Comparison of ENCODE assay signal across 12 cellular contexts in the genomic region with DNA sequence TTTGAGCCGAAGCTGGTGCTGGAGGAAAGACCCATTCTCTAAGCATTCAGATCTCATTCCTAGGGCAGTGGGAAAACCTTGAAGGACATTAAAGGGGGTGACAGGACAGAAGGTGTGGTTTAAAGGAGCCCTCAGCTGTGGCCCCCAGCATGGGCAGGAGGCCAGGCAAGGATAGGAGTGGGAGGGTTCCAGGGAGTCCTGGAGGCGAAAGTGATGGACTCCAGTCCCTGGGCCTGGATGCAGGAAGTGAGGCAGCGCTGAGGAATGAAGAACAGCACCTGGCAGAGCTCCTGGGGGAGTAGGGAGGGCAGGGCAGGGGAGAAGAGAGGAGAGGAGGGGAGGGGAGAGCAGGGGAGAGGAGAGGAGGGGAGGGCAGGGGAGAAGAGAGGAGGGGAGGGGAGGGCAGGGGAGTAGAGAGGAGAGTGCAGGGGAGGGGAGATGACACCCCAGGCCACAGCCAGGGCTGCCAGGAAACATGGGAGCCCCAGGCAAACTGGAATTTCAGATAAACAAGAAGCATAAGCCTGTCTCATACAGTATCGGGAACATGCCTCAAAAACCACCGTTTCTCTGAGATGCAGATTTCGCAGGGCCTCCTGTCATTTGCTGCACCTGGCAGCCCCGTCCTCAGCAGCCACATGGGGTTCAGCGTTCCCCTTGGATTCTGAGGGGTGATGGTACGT. TPM values are rescaled to one million over a fixed set of nuclear protein-coding genes. Genes with fewer than 3 reads are reported as not detected.
DNase-seq lines count a peak whose midpoint lies in the region; ATAC-seq, FAIRE-seq and TF ChIP-seq lines count a peak whose summit lies in the region.
"Had no signal": no experiment of that assay in that cellular context is flagged by ENCODE, and none has a peak within 500 bp of the region (broad histone marks: within the 10 kb centered on the region; RNA-seq: fewer than 3 reads in every experiment).

No MANE protein-coding gene starts in this region.

- H3K4me1 ChIP-seq in NT2/D1 (ENCODE audit: insufficient read depth, insufficient read length), result peaks cover 16% of the 10 kb centered on the region
- H3K4me1 ChIP-seq in endothelial cell of umbilical vein (ENCODE audit: control insufficient read depth, extremely low read depth, insufficient read depth, low read length), result peaks cover 5% of the 10 kb centered on the region

- no peak for TF ChIP-seq POLR2A in endothelial cell of umbilical vein (IDR thresholded peaks at IDR 0.05; ENCODE audit: low read depth, low read length)

- peaks cover 23% of the 10 kb centered on the region for H3K27me3 ChIP-seq in NT2/D1 (ENCODE audit: insufficient read depth, insufficient read length)
- H3K27me3 ChIP-seq in endothelial cell of umbilical vein (ENCODE audit: control insufficient read depth in 2 of 2, insufficient read depth in 2 of 2, low read length in 2 of 2), result peaks cover 12 to 16% of the 10 kb centered on the region in 2 experiments

- no peak overlapping the region for H3K4me2 ChIP-seq in endothelial cell of umbilical vein (ENCODE audit: insufficient read depth, low read length)

- intact Hi-C loops in endothelial cell of umbilical vein (cut with micrococcal nuclease), result no loop called here

- no TSS peak for BruUV-seq in endothelial cell of umbilical vein (replicated peaks; lab: Mats Ljungman, UMichigan)

- no peaks in the 10 kb centered on the region for H3K36me3 ChIP-seq in NT2/D1 (ENCODE audit: insufficient read depth, insufficient read length, low read length)
- no peaks in the 10 kb centered on the region for H3K36me3 ChIP-seq in endothelial cell of umbilical vein (ENCODE audit: control insufficient read depth in 2 of 2, extremely low read depth in 1 of 2, insufficient read depth in 2 of 2, low read length in 2 of 2)

- H2AFZ ChIP-seq in endothelial cell of umbilical vein (ENCODE audit: low read depth, low read length), result no peak overlapping the region

- no peaks in the 10 kb centered on the region for H3K9me3 Mint-ChIP-seq in nephron progenitor cell
- no peaks in the 10 kb centered on the region for H3K9me3 Mint-ChIP-seq in activated naive CD8-positive, alpha-beta T cell treated with anti-CD3 and anti-CD28 coated beads, Interleukin-2, amount 50 U/mL, for 24 hours

- TF ChIP-seq CTCF in endothelial cell of umbilical vein (IDR thresholded peaks at IDR 0.05; ENCODE audit: extremely low read depth in 1 of 2, insufficient read depth in 1 of 2, low read depth in 1 of 2, low read length in 2 of 2) (no peak), nephron progenitor cell (IDR thresholded peaks at IDR 0.05) (no peak)

- ATAC-seq in activated naive CD8-positive, alpha-beta T cell treated with anti-CD3 and anti-CD28 coated beads, Interleukin-2, amount 50 U/mL, for 24 hours, result no peak
- ATAC-seq in GM18517 (IDR thresholded peaks at IDR 0.05; ENCODE audit: unreplicated experiment), result no peak

- dilution Hi-C loops in endothelial cell of umbilical vein (cut with MboI; ENCODE audit: extremely low pct_ligation_motif_present, low sequenced_read_pairs), result no loop called here

- H3K36me3 Mint-ChIP-seq in nephron progenitor cell (ENCODE audit: low read depth), result no peaks in the 10 kb centered on the region
- no peaks in the 10 kb centered on the region for H3K36me3 Mint-ChIP-seq in activated naive CD8-positive, alpha-beta T cell treated with anti-CD3 and anti-CD28 coated beads, Interleukin-2, amount 50 U/mL, for 24 hours (ENCODE audit: low read depth)
- H3K36me3 Mint-ChIP-seq: activated naive CD8-positive, alpha-beta T cell; CD4-positive, CD25-positive, alpha-beta regulatory T cell had no signal

- no peaks in the 10 kb centered on the region for H3K79me2 ChIP-seq in endothelial cell of umbilical vein (ENCODE audit: control insufficient read depth, insufficient read depth, low read length)

- no peak overlapping the region for H3K4me3 Mint-ChIP-seq in nephron progenitor cell
- no peak overlapping the region for H3K4me3 Mint-ChIP-seq in activated naive CD8-positive, alpha-beta T cell treated with anti-CD3 and anti-CD28 coated beads, Interleukin-2, amount 50 U/mL, for 24 hours
- H3K4me3 Mint-ChIP-seq: activated naive CD8-positive, alpha-beta T cell; CD4-positive, CD25-positive, alpha-beta regulatory T cell had no signal

- CTCF ChIA-PET in endothelial cell of umbilical vein (lab: Charles Lee), result no interaction called here

- H3K27ac Mint-ChIP-seq in nephron progenitor cell, result peak overlapping the region; percentile 43
- no peak overlapping the region for H3K27ac Mint-ChIP-seq in activated naive CD8-positive, alpha-beta T cell treated with anti-CD3 and anti-CD28 coated beads, Interleukin-2, amount 50 U/mL, for 24 hours
- H3K27ac Mint-ChIP-seq: activated naive CD8-positive, alpha-beta T cell had no signal

- no peak overlapping the region for H3K27ac ChIP-seq in endothelial cell of umbilical vein (ENCODE audit: insufficient read depth, low read depth, low read length)

- no peaks in the 10 kb centered on the region for H3K9me1 ChIP-seq in endothelial cell of umbilical vein (replicated peaks; ENCODE audit: control insufficient read depth, extremely low read depth, insufficient read depth, low read length)

- POLR2A ChIA-PET in endothelial cell of umbilical vein (lab: Charles Lee), result no interaction called here

- FAIRE-seq in endothelial cell of umbilical vein (lab: Jason Lieb, UNC), result peak; percentile 35

- H3K4me3 ChIP-seq in NT2/D1 (ENCODE audit: insufficient read length, low read depth) (no peak overlapping the region), endothelial cell of umbilical vein (replicated peaks in 1 of 3; ENCODE audit: insufficient read depth in 1 of 3, low read depth in 1 of 3, low read length in 3 of 3) (no peak overlapping the region)

- peaks cover 56% of the 10 kb centered on the region for H3K4me1 Mint-ChIP-seq in nephron progenitor cell
- H3K4me1 Mint-ChIP-seq in activated naive CD8-positive, alpha-beta T cell treated with anti-CD3 and anti-CD28 coated beads, Interleukin-2, amount 50 U/mL, for 24 hours, result peaks cover 15% of the 10 kb centered on the region

- H4K20me1 ChIP-seq in endothelial cell of umbilical vein (replicated peaks; ENCODE audit: control insufficient read depth, extremely low read depth, insufficient read depth, low read length), result no peaks in the 10 kb centered on the region

- peak overlapping the region; percentile 21 for H3K9ac ChIP-seq in NT2/D1 (ENCODE audit: insufficient read length, low read depth)
- no peak overlapping the region for H3K9ac ChIP-seq in endothelial cell of umbilical vein (replicated peaks; ENCODE audit: extremely low read depth, insufficient read depth, low read length)

- peaks cover 34% of the 10 kb centered on the region for H3K27me3 Mint-ChIP-seq in nephron progenitor cell (ENCODE audit: low read depth, poor library complexity)
- peaks cover 39% of the 10 kb centered on the region for H3K27me3 Mint-ChIP-seq in activated naive CD8-positive, alpha-beta T cell treated with anti-CD3 and anti-CD28 coated beads, Interleukin-2, amount 50 U/mL, for 24 hours

- DNase-seq in AG08396 (ENCODE audit: low spot score) (peak; percentile 57), NT2/D1 (ENCODE audit: low read depth, low spot score) (no peak), endothelial cell of umbilical vein (ENCODE audit: low read depth, low spot score) (no peak), nephron progenitor cell (no peak), COLO829 (ENCODE audit: low spot score) (no peak), KG1 (lab: John Stamatoyannopoulos, UW) (no peak)
- DNase-seq in activated naive CD8-positive, alpha-beta T cell treated with anti-CD3 and anti-CD28 coated beads, Interleukin-2, amount 50 U/mL, for 24 hours, result no peak
- DNase-seq: NCI-H187, T-helper 9 cell had no signal

- H3K9me3 ChIP-seq in NT2/D1 (ENCODE audit: insufficient read depth, low read length) (no peaks in the 10 kb centered on the region), endothelial cell of umbilical vein (replicated peaks; ENCODE audit: control insufficient read depth, insufficient read depth, low read length) (no peaks in the 10 kb centered on the region)

TF ChIP-seq in endothelial cell of umbilical vein, 7 proteins besides CTCF, POLR2A, EP300 and RAD21:
- TF ChIP-seq EZH2 (IDR thresholded peaks at IDR 0.05; ENCODE audit: borderline replicate concordance, low read depth, low read length, severe bottlenecking) (no peak), GATA2 (IDR thresholded peaks at IDR 0.05; ENCODE audit: insufficient read depth, insufficient read length, low read depth, low read length) (no peak), FOS (IDR thresholded peaks at IDR 0.05; ENCODE audit: borderline replicate concordance, insufficient read depth, low read length) (no peak), JUN (IDR thresholded peaks at IDR 0.05; ENCODE audit: borderline replicate concordance, insufficient read depth, insufficient read length, low read depth) (no peak), POLR2AphosphoS5 (IDR thresholded peaks at IDR 0.05; ENCODE audit: insufficient read depth, low read depth, low read length) (no peak), MYC (IDR thresholded peaks at IDR 0.05; ENCODE audit: low read depth, low read length) (no peak)
- TF ChIP-seq, protein P1, sequence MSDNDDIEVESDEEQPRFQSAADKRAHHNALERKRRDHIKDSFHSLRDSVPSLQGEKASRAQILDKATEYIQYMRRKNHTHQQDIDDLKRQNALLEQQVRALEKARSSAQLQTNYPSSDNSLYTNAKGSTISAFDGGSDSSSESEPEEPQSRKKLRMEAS (IDR thresholded peaks at IDR 0.05; ENCODE audit: insufficient read depth, insufficient read length), result no peak
TF ChIP-seq in endothelial cell of umbilical vein: peak in this region for 0.

RNA-seq across cellular contexts. Expression of gene RAMP1, which starts 5.7 kb away (rescaled TPM):
- not detected in 2 replicates for total RNA-seq in endothelial cell of umbilical vein
- polyA plus RNA-seq in endothelial cell of umbilical vein, result 0.18 TPM in 1 of 2 replicates, not detected in the other
- polyA plus RNA-seq in endothelial cell of umbilical vein (2011; cell fraction: cytosol; rRNA removed), result not detected in 2 replicates
- polyA plus RNA-seq in endothelial cell of umbilical vein (2011; cell fraction: nucleus; rRNA removed), result not detected in 2 replicates
- 0.31 TPM in 1 of 2 replicates, not detected in the other for polyA plus RNA-seq in endothelial cell of umbilical vein (2012)
- not detected in 2 replicates for polyA minus RNA-seq in endothelial cell of umbilical vein
- not detected for polyA minus RNA-seq in endothelial cell of umbilical vein (2011; cell fraction: cytosol; rRNA and poly(A)+ RNA removed)
- polyA minus RNA-seq in endothelial cell of umbilical vein (2011; cell fraction: nucleus; rRNA and poly(A)+ RNA removed), result not detected in 2 replicates
- total RNA-seq: CD4-positive, CD25-positive, alpha-beta regulatory T cell had no signal
